Comparison of ENCODE assay signal across 8 cellular contexts in the genomic region with DNA sequence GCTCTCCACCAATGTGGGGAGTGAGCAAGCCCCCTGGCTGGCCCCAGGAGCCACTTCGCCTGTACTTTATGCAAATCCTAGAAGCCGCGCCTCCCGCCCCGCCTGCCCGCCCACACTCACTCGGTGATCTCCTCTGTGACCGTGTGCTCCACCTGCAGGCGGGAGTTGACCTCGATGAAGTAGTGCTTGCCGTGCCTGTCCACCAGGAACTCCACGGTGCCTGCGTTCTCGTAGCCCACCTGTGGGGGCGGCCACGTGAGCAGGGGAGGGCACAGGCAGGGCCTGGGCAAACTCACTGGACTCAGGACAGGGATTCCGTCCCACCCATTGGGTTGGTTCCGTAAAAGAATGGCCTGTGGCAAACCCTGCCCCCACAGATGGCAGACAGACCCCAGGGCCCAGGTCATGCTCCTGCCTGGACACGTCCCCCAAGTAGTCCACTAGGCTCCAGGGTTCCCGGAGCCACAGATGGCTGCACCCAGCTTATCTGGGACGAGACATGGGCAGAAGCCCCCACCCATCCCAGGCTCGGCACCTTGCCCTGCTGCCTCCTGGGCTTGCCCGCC. TPM values are rescaled to one million over a fixed set of nuclear protein-coding genes. Genes with fewer than 3 reads are reported as not detected.
DNase-seq lines count a peak whose midpoint lies in the region; ATAC-seq and TF ChIP-seq lines count a peak whose summit lies in the region.

No MANE protein-coding gene starts in this region.

- no peaks in the 10 kb centered on the region for H3K36me3 ChIP-seq in CD4-positive, CD25-positive, alpha-beta regulatory T cell (ENCODE audit: control insufficient read depth, insufficient read depth, low read length)
- no peaks in the 10 kb centered on the region for H3K36me3 ChIP-seq in Loucy (ENCODE audit: insufficient read depth, low read length)
- H3K36me3 ChIP-seq in esophagus squamous epithelium = peaks cover 0 to 59% (median 0%) of the 10 kb centered on the region in 3 donors

- no peaks in the 10 kb centered on the region for H3K9me3 ChIP-seq in CD4-positive, CD25-positive, alpha-beta regulatory T cell (ENCODE audit: control insufficient read depth in 2 of 2, low read length in 2 of 2)
- H3K9me3 ChIP-seq in Loucy (ENCODE audit: insufficient read depth, low read depth, low read length) (no peaks in the 10 kb centered on the region), esophagus squamous epithelium (no peaks in the 10 kb centered on the region)

- no peaks in the 10 kb centered on the region for H3K27me3 Mint-ChIP-seq in CD4-positive, CD25-positive, alpha-beta regulatory T cell

- peak; percentile 90 to 91 for ATAC-seq in CD4-positive, CD25-positive, alpha-beta regulatory T cell (ENCODE audit: low read depth in 2 of 2)
- peak; percentile 76 for ATAC-seq in GM21423 (IDR thresholded peaks at IDR 0.05; ENCODE audit: unreplicated experiment)

- TF ChIP-seq POLR2A in esophagus squamous epithelium (IDR thresholded peaks at IDR 0.05) = no peak

- H3K4me1 Mint-ChIP-seq in CD4-positive, CD25-positive, alpha-beta regulatory T cell = peaks cover 0 to 13% (median 6%) of the 10 kb centered on the region in 4 donors

- no peaks in the 10 kb centered on the region for H4K20me1 ChIP-seq in Loucy (ENCODE audit: insufficient read depth, low read length, poor library complexity, severe bottlenecking)

- H3K27me3 ChIP-seq in CD4-positive, CD25-positive, alpha-beta regulatory T cell (ENCODE audit: control insufficient read depth, insufficient read depth, low read length) = no peaks in the 10 kb centered on the region
- no peaks in the 10 kb centered on the region for H3K27me3 ChIP-seq in Loucy (ENCODE audit: insufficient read depth, low read length, poor library complexity, severe bottlenecking)
- no peaks in the 10 kb centered on the region for H3K27me3 ChIP-seq in esophagus squamous epithelium

- H3K4me2 ChIP-seq in Loucy (ENCODE audit: low read depth, low read length, poor library complexity, severe bottlenecking) = no peak overlapping the region

- H3K9me2 ChIP-seq in Loucy (replicated peaks; ENCODE audit: low read depth, low read length) = no peaks in the 10 kb centered on the region

- 64 to 69% methylated on average over 10 to 11 of the region's 23 CpGs for WGBS in esophagus squamous epithelium, 2 donors

- H3K79me2 ChIP-seq in Loucy (ENCODE audit: insufficient read depth, low read length) = no peaks in the 10 kb centered on the region

- intact Hi-C loops in esophagus squamous epithelium (cut with DNase I) = no loop called here

- DNase-seq in CD4-positive, CD25-positive, alpha-beta regulatory T cell = peak; percentile 64 to 90 (median 68)
- DNase-seq in activated CD4-positive, alpha-beta T cell treated with anti-CD3 and anti-CD28 coated beads, Interleukin-2, amount 50 U/mL, for 48 hours = peak; percentile 86 to 89
- DNase-seq in esophagus squamous epithelium (lab: John Stamatoyannopoulos, UW) (peak; percentile 27), cerebellar nuclear complex (lab: John Stamatoyannopoulos, UW) (no peak), HK-2 (ENCODE audit: unreplicated experiment) (no peak)
- peak; percentile 79 for DNase-seq in stimulated activated CD4-positive, alpha-beta T cell treated with anti-CD3 and anti-CD28 coated beads, Interleukin-2, amount 100 ng/mL, for 4 hours (ENCODE audit: low read depth)

- no peak overlapping the region for H3K9ac ChIP-seq in Loucy (ENCODE audit: low read depth, low read length, poor library complexity, severe bottlenecking)

- H3K4me1 ChIP-seq in CD4-positive, CD25-positive, alpha-beta regulatory T cell (ENCODE audit: control insufficient read depth, insufficient read depth, low read length, poor library complexity, severe bottlenecking) = peaks cover 7% of the 10 kb centered on the region
- no peaks in the 10 kb centered on the region for H3K4me1 ChIP-seq in Loucy (ENCODE audit: insufficient read depth, low read length, poor library complexity, severe bottlenecking)
- peaks cover 5 to 20% (median 6%) of the 10 kb centered on the region in 3 donors for H3K4me1 ChIP-seq in esophagus squamous epithelium

- H3K27ac ChIP-seq in CD4-positive, CD25-positive, alpha-beta regulatory T cell (ENCODE audit: insufficient read depth, low read length, poor library complexity, severe bottlenecking) = no peak overlapping the region
- H3K27ac ChIP-seq in esophagus squamous epithelium = no peak overlapping the region

- H3K36me3 Mint-ChIP-seq in CD4-positive, CD25-positive, alpha-beta regulatory T cell = no peaks in the 10 kb centered on the region

- no peaks in the 10 kb centered on the region for H3K9me3 Mint-ChIP-seq in CD4-positive, CD25-positive, alpha-beta regulatory T cell

- H3K27ac Mint-ChIP-seq in CD4-positive, CD25-positive, alpha-beta regulatory T cell = peak overlapping the region in 2 of 3 donors; percentile 52 to 65

- H3F3A ChIP-seq in Loucy (ENCODE audit: low read depth) = no peaks in the 10 kb centered on the region

- no peak overlapping the region for H3K4me3 ChIP-seq in CD4-positive, CD25-positive, alpha-beta regulatory T cell (ENCODE audit: low read depth, low read length)
- H3K4me3 ChIP-seq in Loucy (ENCODE audit: low read length, poor library complexity, severe bottlenecking) = no peak overlapping the region
- H3K4me3 ChIP-seq in esophagus squamous epithelium = no peak overlapping the region

- TF ChIP-seq CTCF in Loucy (conservative IDR thresholded peaks at IDR 0.05; ENCODE audit: low read length) (peak; percentile 60), esophagus squamous epithelium (IDR thresholded peaks at IDR 0.05) (peak in 5 of 6 experiments; percentile 7 to 50 (median 39))

- no peak overlapping the region for H2AFZ ChIP-seq in Loucy (ENCODE audit: low read length)

- H3K4me3 Mint-ChIP-seq in CD4-positive, CD25-positive, alpha-beta regulatory T cell = peak overlapping the region in 1 of 4 donors; percentile 76

RNA-seq across cellular contexts. Expression of a gene that starts 11.9 kb away (rescaled TPM):
- total RNA-seq in CD4-positive, CD25-positive, alpha-beta regulatory T cell = 8.0 TPM
- 1 to 10 TPM in 3 of 4 donors, under 1 TPM in 1; 0.87 to 1.8 (median 1.3) TPM for polyA plus RNA-seq in CD4-positive, CD25-positive, alpha-beta regulatory T cell
- 10 to 100 TPM in 1 of 4 donors, 1 to 10 TPM in 3; 6.7 to 13.5 (median 7.2) TPM for total RNA-seq in esophagus squamous epithelium

RNA-seq across cellular contexts. Expression of a gene that starts 25.6 kb away (rescaled TPM):
- total RNA-seq in CD4-positive, CD25-positive, alpha-beta regulatory T cell = 45.6 TPM
- 10 to 100 TPM; 20.6 to 26.0 (median 21.6) TPM for polyA plus RNA-seq in CD4-positive, CD25-positive, alpha-beta regulatory T cell
- 10 to 100 TPM in 3 of 4 donors, 1 to 10 TPM in 1; 8.9 to 29.7 (median 21.8) TPM for total RNA-seq in esophagus squamous epithelium

Comparison
In these comparisons a context has a peak if more than half of its experiments do, and no peak if none do; other contexts are left out.
1. DNase-seq: peak in CD4-positive, CD25-positive, alpha-beta regulatory T cell (3 of 3), activated CD4-positive, alpha-beta T cell treated with anti-CD3 and anti-CD28 coated beads, Interleukin-2, amount 50 U/mL, for 48 hours (2 of 2), esophagus squamous epithelium (single experiment) and stimulated activated CD4-positive, alpha-beta T cell treated with anti-CD3 and anti-CD28 coated beads, Interleukin-2, amount 100 ng/mL, for 4 hours (single experiment); none in cerebellar nuclear complex (0 of 2) and HK-2 (single experiment).